25 cellular contexts compared by ENCODE assay signal in the genomic region with DNA sequence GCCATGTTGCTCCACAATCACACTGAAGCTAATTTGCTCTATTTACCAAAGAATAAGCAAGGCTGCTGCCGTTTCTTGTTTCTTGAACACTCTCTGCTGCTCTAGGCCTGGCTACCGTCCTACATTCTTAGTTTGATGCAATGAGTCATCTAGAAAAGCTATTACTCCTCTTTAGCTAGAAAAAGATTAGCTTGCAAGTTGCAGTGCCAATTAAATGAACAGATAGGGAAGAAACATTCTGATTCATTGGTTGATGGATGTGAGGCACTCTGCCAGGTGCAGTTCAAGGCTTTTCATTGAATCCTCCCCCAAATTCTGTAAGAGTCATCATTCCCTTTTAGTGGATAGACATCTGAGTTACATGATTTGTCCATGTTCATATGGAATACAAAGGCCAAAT.
DNase-seq lines count a peak whose midpoint lies in the region; ATAC-seq, FAIRE-seq and TF ChIP-seq lines count a peak whose summit lies in the region.
"Had no signal": no experiment of that assay in that cellular context is flagged by ENCODE, and none has a peak within 500 bp of the region (broad histone marks: within the 10 kb centered on the region; RNA-seq: fewer than 3 reads in every experiment).

No MANE protein-coding gene starts in this region.

- TF ChIP-seq POLR2A in vagina (IDR thresholded peaks at IDR 0.05) = no peak

- ATAC-seq in HG02798 (IDR thresholded peaks at IDR 0.05; ENCODE audit: poor library complexity, unreplicated experiment) (no peak), GM18861 (IDR thresholded peaks at IDR 0.05; ENCODE audit: unreplicated experiment) (no peak)
- ATAC-seq: activated CD4-positive, alpha-beta T cell treated with anti-CD3 and anti-CD28 coated beads for 36 hours; activated T-helper 17 cell treated with anti-CD3 and anti-CD28 coated beads, Interleukin-2, amount 50 U/mL, for 72 hours; GM12878; naive thymus-derived CD4-positive, alpha-beta T cell; sciatic nerve; stimulated activated naive CD8-positive, alpha-beta T cell treated with anti-CD3 and anti-CD28 coated beads, Interleukin-15, Interleukin-2, amounts not matched to agents 100 U/mL and 50 U/mL, for 24 hours had no signal

- H3K4me3 ChIP-seq in bronchial epithelial cell (ENCODE audit: low read depth, low read length) (no peak overlapping the region), vagina (no peak overlapping the region)
- H3K4me3 ChIP-seq: dorsolateral prefrontal cortex, esophagus squamous epithelium, GM12878 had no signal

- H3K9me3 ChIP-seq in vagina = no peaks in the 10 kb centered on the region
- H3K9me3 ChIP-seq: esophagus squamous epithelium had no signal

- DNase-seq in HT1080 (ENCODE audit: low read depth) = peak; percentile 79
- DNase-seq in bronchial epithelial cell (ENCODE audit: low read depth) = peak; percentile 86
- DNase-seq in inferior parietal cortex (ENCODE audit: extremely low spot score) = peak; percentile 14
- no peak for DNase-seq in vagina (ENCODE audit: extremely low spot score in 2 of 2)
- DNase-seq in GOT3 (lab: John Stamatoyannopoulos, UW) = no peak
- DNase-seq: 8988T; activated CD4-positive, alpha-beta T cell treated with anti-CD3 and anti-CD28 coated beads for 36 hours; activated naive CD8-positive, alpha-beta T cell treated with anti-CD3 and anti-CD28 coated beads for 36 hours; dorsolateral prefrontal cortex; esophagus squamous epithelium; GF-D8; islet precursor cell; naive thymus-derived CD4-positive, alpha-beta T cell; NCI-H1694 treated with DMSO at 0.1 percent for 48 hours; NCI-H2227 treated with DMSO at 0.1 percent for 48 hours; stimulated activated naive CD8-positive, alpha-beta T cell treated with anti-CD3 and anti-CD28 coated beads, Interleukin-15, Interleukin-2, amounts not matched to agents 100 U/mL and 50 U/mL, for 24 hours had no signal

- H3K36me3 ChIP-seq in bronchial epithelial cell (ENCODE audit: control insufficient read depth, insufficient read depth, low read length) (no peaks in the 10 kb centered on the region), vagina (no peaks in the 10 kb centered on the region)
- H3K36me3 ChIP-seq: esophagus squamous epithelium had no signal

- H3K27me3 ChIP-seq in bronchial epithelial cell (ENCODE audit: control insufficient read depth, insufficient read depth, low read length) (no peaks in the 10 kb centered on the region), vagina (no peaks in the 10 kb centered on the region)
- H3K27me3 ChIP-seq: dorsolateral prefrontal cortex, esophagus squamous epithelium had no signal

- H3K27ac ChIP-seq in 22Rv1 = peak overlapping the region; percentile 38
- no peak overlapping the region for H3K27ac ChIP-seq in vagina
- H3K27ac ChIP-seq: C4-2B, HL-60 had no signal

- no peak for FAIRE-seq in bronchial epithelial cell (lab: Jason Lieb, UNC)
- FAIRE-seq: D721Med, GM12878 had no signal

- no peak for TF ChIP-seq CTCF in 22Rv1 (IDR thresholded peaks at IDR 0.05)
- no peak for TF ChIP-seq CTCF in bronchial epithelial cell (IDR thresholded peaks at IDR 0.05; ENCODE audit: insufficient read depth, low read length, severe bottlenecking)
- no peak for TF ChIP-seq CTCF in vagina (IDR thresholded peaks at IDR 0.05)

- H3K4me1 ChIP-seq in vagina = no peaks in the 10 kb centered on the region

- intact Hi-C loops in vagina (cut with DNase I) = no loop called here

Comparison
In these comparisons a context has a peak if more than half of its experiments do, and no peak if none do; other contexts are left out.
1. DNase-seq: peak in HT1080 (single experiment), bronchial epithelial cell (single experiment) and inferior parietal cortex (single experiment); none in vagina (0 of 2) and GOT3 (single experiment).